ENCODE assay signal across 11 cellular contexts in genomic region chr17:42660692-42661345, GRCh38. TPM values are rescaled to one million over a fixed set of nuclear protein-coding genes. Genes with fewer than 3 reads are reported as not detected.
DNase-seq lines count a peak whose midpoint lies in the region; ATAC-seq, FAIRE-seq and TF ChIP-seq lines count a peak whose summit lies in the region.
"Had no signal": no experiment of that assay in that cellular context is flagged by ENCODE, and none has a peak within 500 bp of the region (broad histone marks: within the 10 kb centered on the region; RNA-seq: fewer than 3 reads in every experiment).

No MANE protein-coding gene starts in this region.

- FAIRE-seq in H54 (lab: Jason Lieb, UNC), result no peak

- peaks cover 16% of the 10 kb centered on the region for H3K36me3 ChIP-seq in suprapubic skin
- H3K36me3 ChIP-seq: SJSA1 had no signal

- H3K27ac ChIP-seq in foreskin keratinocyte (no peak overlapping the region), suprapubic skin (peak overlapping the region; percentile 34)
- H3K27ac ChIP-seq: SJSA1 had no signal

- no peak overlapping the region for H3K4me3 ChIP-seq in suprapubic skin
- H3K4me3 ChIP-seq: SJSA1 had no signal

- no peak for TF ChIP-seq CTCF in foreskin keratinocyte (conservative IDR thresholded peaks at IDR 0.05)
- no peak for TF ChIP-seq CTCF in suprapubic skin (IDR thresholded peaks at IDR 0.05)

- TF ChIP-seq POLR2A in H54 (IDR thresholded peaks at IDR 0.05; ENCODE audit: low read depth, low read length) (no peak), suprapubic skin (IDR thresholded peaks at IDR 0.05) (no peak)

- DNase-seq in H54 (ENCODE audit: insufficient read length, low spot score) (peak; percentile 79), SW480 (ENCODE audit: low spot score) (peak; percentile 50), foreskin keratinocyte (peak in 1 of 2 donors; percentile 79), suprapubic skin (ENCODE audit: low spot score in 2 of 2) (no peak), NCI-H345 treated with DMSO at 0.1 percent for 48 hours (lab: John Stamatoyannopoulos, UW; ENCODE audit: unreplicated experiment) (no peak), cerebellar cortex (ENCODE audit: low spot score) (no peak), putamen (ENCODE audit: low spot score) (no peak)
- no peak for DNase-seq in stimulated activated CD4-positive, alpha-beta T cell treated with anti-CD3 and anti-CD28 coated beads, Interleukin-2, amount 100 ng/mL, for 48 hours
- DNase-seq: activated T-cell treated with anti-CD3 and anti-CD28 coated beads, Interleukin-2, amount 50 U/mL, for 1 hour; naive thymus-derived CD4-positive, alpha-beta T cell had no signal

- no peak for TF ChIP-seq EP300 in suprapubic skin (IDR thresholded peaks at IDR 0.05)

- H3K27me3 ChIP-seq in foreskin keratinocyte (no peaks in the 10 kb centered on the region), suprapubic skin (no peaks in the 10 kb centered on the region)

- H3K4me1 ChIP-seq in foreskin keratinocyte (peaks cover 12% of the 10 kb centered on the region), suprapubic skin (peaks cover 24% of the 10 kb centered on the region)

- peak; percentile 54 for ATAC-seq in foreskin keratinocyte
- ATAC-seq: naive thymus-derived CD4-positive, alpha-beta T cell had no signal

- WGBS in suprapubic skin, result 36% methylated on average over 7 of the region's 7 CpGs

- no peaks in the 10 kb centered on the region for H3K9me3 ChIP-seq in suprapubic skin

RNA-seq across cellular contexts. Expression of gene TUBG2, which starts 1.7 kb away (rescaled TPM):
- 15.7 and 18.0 TPM in 2 replicates for total RNA-seq in foreskin keratinocyte
- 21.2 and 22.1 TPM in 2 replicates for polyA plus RNA-seq in foreskin keratinocyte
- 10 to 100 TPM; 10.9 to 32.3 (median 12.7) TPM for total RNA-seq in suprapubic skin

RNA-seq across cellular contexts. Expression of gene PLEKHH3, which starts 16.0 kb away (rescaled TPM):
- total RNA-seq in foreskin keratinocyte, result 15.7 and 17.2 TPM in 2 replicates
- 16.5 and 17.4 TPM in 2 replicates for polyA plus RNA-seq in foreskin keratinocyte
- 10 to 100 TPM; 38.7 to 58.4 (median 45.3) TPM for total RNA-seq in suprapubic skin
- polyA plus RNA-seq: naive thymus-derived CD4-positive, alpha-beta T cell had no signal

RNA-seq across cellular contexts. Expression of gene CCR10, which starts 20.8 kb away (rescaled TPM):
- total RNA-seq in foreskin keratinocyte, result 0.21 and 0.24 TPM in 2 replicates
- polyA plus RNA-seq in foreskin keratinocyte, result 0.30 and 0.31 TPM in 2 replicates
- 1 to 10 TPM in 2 of 4 donors, under 1 TPM in 2; 0.29 to 1.2 (median 0.85) TPM for total RNA-seq in suprapubic skin
- total RNA-seq: SJSA1 had no signal

RNA-seq across cellular contexts. Expression of gene CNTNAP1, which starts 21.5 kb away (rescaled TPM):
- total RNA-seq in foreskin keratinocyte (7.5 and 8.7 TPM in 2 replicates), suprapubic skin (1 to 10 TPM in 3 of 4 donors, under 1 TPM in 1; 0.79 to 3.3 (median 1.2) TPM)
- polyA plus RNA-seq in foreskin keratinocyte, result 3.9 and 4.0 TPM in 2 replicates

RNA-seq across cellular contexts. Expression of gene TUBG1, which starts 51.3 kb away (rescaled TPM):
- total RNA-seq in foreskin keratinocyte (113 and 129 TPM in 2 replicates), suprapubic skin (10 to 100 TPM; 28.6 to 55.3 (median 54.2) TPM)
- 140 and 163 TPM in 2 replicates for polyA plus RNA-seq in foreskin keratinocyte

Comparison
In these comparisons a context has a peak if more than half of its experiments do, and no peak if none do; other contexts are left out.
1. DNase-seq: peak in H54 (single experiment) and SW480 (single experiment); none in suprapubic skin (0 of 2), stimulated activated CD4-positive, alpha-beta T cell treated with anti-CD3 and anti-CD28 coated beads, Interleukin-2, amount 100 ng/mL, for 48 hours (0 of 2), NCI-H345 treated with DMSO at 0.1 percent for 48 hours (single experiment), cerebellar cortex (single experiment) and putamen (single experiment).